18 cellular contexts compared by ENCODE assay signal in genomic region chr18:35683021-35683420, GRCh38.
DNase-seq lines count a peak whose midpoint lies in the region; ATAC-seq and TF ChIP-seq lines count a peak whose summit lies in the region.
"Had no signal": no experiment of that assay in that cellular context is flagged by ENCODE, and none has a peak within 500 bp of the region (broad histone marks: within the 10 kb centered on the region; RNA-seq: fewer than 3 reads in every experiment).

No MANE protein-coding gene starts in this region.

- peaks cover 19% of the 10 kb centered on the region for H3K4me1 Mint-ChIP-seq in chondrocyte (ENCODE audit: low read depth)
- H3K4me1 Mint-ChIP-seq in glutamatergic neuron (ENCODE audit: low read depth, unreplicated experiment), result peaks cover 16% of the 10 kb centered on the region

- no peak for ATAC-seq in GM21515 (IDR thresholded peaks at IDR 0.05; ENCODE audit: unreplicated experiment)
- ATAC-seq: Right ventricle myocardium inferior, SK-N-SH treated with all-trans-retinoic acid at 6 μM for 48 hours had no signal

- no peaks in the 10 kb centered on the region for H3K27me3 ChIP-seq in Karpas-422 (ENCODE audit: low read length)
- H3K27me3 ChIP-seq: MG63 had no signal

- H3K9me3 ChIP-seq in Karpas-422 (ENCODE audit: low read length), result no peaks in the 10 kb centered on the region
- H3K9me3 ChIP-seq: MG63 had no signal

- no peak for TF ChIP-seq CTCF in chondrocyte (IDR thresholded peaks at IDR 0.05)
- no peak for TF ChIP-seq CTCF in glutamatergic neuron (IDR thresholded peaks at IDR 0.05; ENCODE audit: partially characterized antibody, unreplicated experiment)

- H3K27ac ChIP-seq in Karpas-422 (ENCODE audit: low read length), result peak overlapping the region; percentile 21

- H3K4me3 ChIP-seq in Karpas-422 (ENCODE audit: low read length), result no peak overlapping the region
- H3K4me3 ChIP-seq: MG63 had no signal

- H3K4me1 ChIP-seq in Karpas-422 (ENCODE audit: low read length), result peaks cover 42% of the 10 kb centered on the region

- H3K79me2 ChIP-seq in Karpas-422 (ENCODE audit: low read length), result peaks cover 83% of the 10 kb centered on the region

- no peak overlapping the region for H2AFZ ChIP-seq in Karpas-422 (ENCODE audit: low read length)

- no peaks in the 10 kb centered on the region for H4K20me1 ChIP-seq in Karpas-422 (ENCODE audit: insufficient read depth, low read depth, low read length)

- H3K9ac ChIP-seq in Karpas-422 (ENCODE audit: low read length), result no peak overlapping the region

- H3K4me3 Mint-ChIP-seq in chondrocyte (ENCODE audit: unreplicated experiment) (no peak overlapping the region), glutamatergic neuron (ENCODE audit: unreplicated experiment) (no peak overlapping the region)

- no peaks in the 10 kb centered on the region for H3K9me2 ChIP-seq in Karpas-422 (replicated peaks; ENCODE audit: insufficient read depth, low read length)

- H3K27ac Mint-ChIP-seq in chondrocyte (ENCODE audit: unreplicated experiment), result peak overlapping the region; percentile 63
- H3K27ac Mint-ChIP-seq in glutamatergic neuron (ENCODE audit: unreplicated experiment), result no peak overlapping the region

- H3K4me2 ChIP-seq in Karpas-422 (ENCODE audit: low read depth, low read length, poor library complexity, severe bottlenecking), result no peak overlapping the region

- H3K36me3 ChIP-seq in Karpas-422 (ENCODE audit: insufficient read depth, low read length), result peaks cover 72% of the 10 kb centered on the region

- H3K36me3 Mint-ChIP-seq in chondrocyte (ENCODE audit: low read depth), result peaks cover 26% of the 10 kb centered on the region
- peaks cover 4% of the 10 kb centered on the region for H3K36me3 Mint-ChIP-seq in glutamatergic neuron (ENCODE audit: unreplicated experiment)

- H3K9me3 Mint-ChIP-seq in chondrocyte (ENCODE audit: low read depth) (no peaks in the 10 kb centered on the region), glutamatergic neuron (ENCODE audit: unreplicated experiment) (peaks cover 4% of the 10 kb centered on the region)

- H3K27me3 Mint-ChIP-seq in chondrocyte (ENCODE audit: low read depth) (no peaks in the 10 kb centered on the region), glutamatergic neuron (ENCODE audit: unreplicated experiment) (peaks cover 4% of the 10 kb centered on the region)

- DNase-seq in Karpas-422, result no peak
- DNase-seq in chondrocyte (ENCODE audit: low spot score), result no peak
- peak; percentile 46 for DNase-seq in myocyte (ENCODE audit: low read depth)
- no peak for DNase-seq in T-helper 1 cell
- no peak for DNase-seq in glutamatergic neuron
- no peak for DNase-seq in activated effector memory CD4-positive, alpha-beta T cell treated with anti-CD3 and anti-CD28 coated beads, Interleukin-2, amount 50 U/mL, for 16 hours
- DNase-seq: C1 segment of cervical spinal cord, COR-L47, DMS53, KG1, MG63, NCI-H1092 treated with DMSO at 0.1 percent for 48 hours, NCI-H1694 treated with DMSO at 0.1 percent for 48 hours, NCI-H446 treated with DMSO at 0.1 percent for 48 hours, NCI-H748 treated with DMSO at 0.1 percent for 48 hours had no signal
